In genomic region chr6:23690650-23691049, GRCh38 we compare ENCODE assay signal across 26 cellular contexts.
DNase-seq lines count a peak whose midpoint lies in the region; ATAC-seq, FAIRE-seq and TF ChIP-seq lines count a peak whose summit lies in the region.
"Had no signal": no experiment of that assay in that cellular context is flagged by ENCODE, and none has a peak within 500 bp of the region (broad histone marks: within the 10 kb centered on the region; RNA-seq: fewer than 3 reads in every experiment).

No MANE protein-coding gene starts in this region.

- DNase-seq in NCI-H1092 treated with DMSO at 0.1 percent for 48 hours (lab: John Stamatoyannopoulos, UW) (peak; percentile 75), NCI-H2081 (lab: John Stamatoyannopoulos, UW) (peak; percentile 89 to 98), NCI-H748 (lab: John Stamatoyannopoulos, UW; ENCODE audit: unreplicated experiment) (peak; percentile 99), middle frontal gyrus (ENCODE audit: extremely low spot score, low spot score) (no peak), EL (no peak), pancreas (no peak)
- DNase-seq: ACHN; activated CD4-positive, alpha-beta T cell treated with anti-CD3 and anti-CD28 coated beads, Interleukin-2, amount 50 U/mL, for 4 hours; activated naive CD4-positive, alpha-beta T cell treated with anti-CD3 and anti-CD28 coated beads for 36 hours; adrenal gland; BE2C; brain microvascular endothelial cell; heart right ventricle; kidney glomerular epithelial cell; lower lobe of right lung; MM.1S; mucosa of descending colon; NCI-H187 treated with DMSO at 0.1 percent for 48 hours; NCI-H524 treated with DMSO at 0.1 percent for 48 hours; retina; RPMI8226 had no signal

- no peaks in the 10 kb centered on the region for H3K36me3 ChIP-seq in pancreas
- H3K36me3 ChIP-seq: adrenal gland, BE2C, brain microvascular endothelial cell, heart right ventricle, lower lobe of right lung had no signal

- no peak for TF ChIP-seq CTCF in pancreas (IDR thresholded peaks at IDR 0.05)

- H3K27ac ChIP-seq in pancreas: no peak overlapping the region
- H3K27ac ChIP-seq: adrenal gland, brain microvascular endothelial cell, GM23248, heart right ventricle, KMS-11, lower lobe of right lung had no signal

- intact Hi-C loops in pancreas (cut with DNase I): no loop called here

- H3K27me3 ChIP-seq in pancreas: no peaks in the 10 kb centered on the region
- H3K27me3 ChIP-seq: adrenal gland, BE2C, brain microvascular endothelial cell, heart right ventricle had no signal

- H3K4me3 ChIP-seq in pancreas: no peak overlapping the region
- H3K4me3 ChIP-seq: adrenal gland, GM23248, heart right ventricle, lower lobe of right lung, mucosa of descending colon had no signal

- 62 to 70% methylated on average over 3 of the region's 3 CpGs for WGBS in pancreas, 2 donors

- no peak for FAIRE-seq in pancreas (lab: Jason Lieb, UNC)

- H3K4me1 ChIP-seq in pancreas: no peaks in the 10 kb centered on the region
- H3K4me1 ChIP-seq: adrenal gland, heart right ventricle, lower lobe of right lung had no signal

- no peaks in the 10 kb centered on the region for H3K9me3 ChIP-seq in pancreas
- H3K9me3 ChIP-seq: adrenal gland, BE2C, lower lobe of right lung, mucosa of descending colon had no signal

- ATAC-seq in esophagus mucosa (peak; percentile 26), pancreas (no peak), GM18873 (IDR thresholded peaks at IDR 0.05; ENCODE audit: low FRiP score, unreplicated experiment) (no peak)
- ATAC-seq: heart right ventricle; lower lobe of right lung; mucosa of descending colon; natural killer cell treated with Interleukin-12 subunit alpha and Interleukin-12 subunit beta and Interleukin-15 and Interleukin-18, amount 100 ng/mL, for 72 hours had no signal

Comparison
In these comparisons a context has a peak if more than half of its experiments do, and no peak if none do; other contexts are left out.
1. DNase-seq: peak in NCI-H1092 treated with DMSO at 0.1 percent for 48 hours (single experiment), NCI-H2081 (2 of 2) and NCI-H748 (single experiment); none in middle frontal gyrus (single experiment), EL (single experiment) and pancreas (0 of 6).